1 cellular context compared by ENCODE assay signal in genomic region chr21:45972716-45973474, GRCh38.
TF ChIP-seq lines count a peak whose summit lies in the region.

No MANE protein-coding gene starts in this region.

TF ChIP-seq in HEK293, 187 proteins besides CTCF, POLR2A, EP300 and RAD21 (continued from another document):
- TF ChIP-seq PRDM10 (tag by site-specific recombination; IDR thresholded peaks at IDR 0.05) (peak; percentile 67), ZNF398 (tag by site-specific recombination; IDR thresholded peaks at IDR 0.05) (peak; percentile 25; the same call in 1 of the 2 replicates), ZIC2 (tag by site-specific recombination; IDR thresholded peaks at IDR 0.05) (peak; percentile 98), PATZ1 (tag by site-specific recombination; IDR thresholded peaks at IDR 0.05) (peak; percentile 49; the same call in 1 of the 2 replicates), ZBTB20 (tag by site-specific recombination; IDR thresholded peaks at IDR 0.05) (peak; percentile 80), GLIS1 (tag by site-specific recombination; IDR thresholded peaks at IDR 0.05) (peak; percentile 95), EGR2 (tag by site-specific recombination; IDR thresholded peaks at IDR 0.05; ENCODE audit: low read depth) (peak; percentile 71), ZSCAN30 (tag by site-specific recombination; IDR thresholded peaks at IDR 0.05) (peak; percentile 68; the same call in 1 of the 2 replicates), KLF1 (tag by site-specific recombination; IDR thresholded peaks at IDR 0.05) (peak; percentile 87), OSR2 (tag by site-specific recombination; IDR thresholded peaks at IDR 0.05) (no peak), IKZF3 (tag by site-specific recombination; IDR thresholded peaks at IDR 0.05) (peak; percentile 68), HIC1 (tag by site-specific recombination; IDR thresholded peaks at IDR 0.05) (peak; percentile 63; the same call in 1 of the 2 replicates), ZFHX2 (tag by site-specific recombination; conservative IDR thresholded peaks at IDR 0.05) (peak; percentile 75), GLIS2 (tag by site-specific recombination; IDR thresholded peaks at IDR 0.05) (peak; percentile 44; the same call in 1 of the 2 replicates), ZNF600 (tag by site-specific recombination; IDR thresholded peaks at IDR 0.05) (peak; percentile 77), ZNF423 (tag by site-specific recombination; IDR thresholded peaks at IDR 0.05) (peak; percentile 81), ZNF664 (tag by site-specific recombination; IDR thresholded peaks at IDR 0.05) (no peak), KLF10 (tag by site-specific recombination; IDR thresholded peaks at IDR 0.05) (peak; percentile 18; the same call in 1 of the 2 replicates), MZF1 (tag by site-specific recombination; IDR thresholded peaks at IDR 0.05; ENCODE audit: borderline replicate concordance) (no peak), ZNF639 (tag by site-specific recombination; IDR thresholded peaks at IDR 0.05) (no peak), ZNF692 (tag by site-specific recombination; IDR thresholded peaks at IDR 0.05) (peak; percentile 55), ZNF341 (tag by site-specific recombination; IDR thresholded peaks at IDR 0.05; ENCODE audit: low read depth) (peak; percentile 43), BCL11B (tag by site-specific recombination; IDR thresholded peaks at IDR 0.05; ENCODE audit: low read depth) (0 out of 2 replicates have a peak, but pooled peaks have one; percentile 9), ZBTB6 (tag by site-specific recombination; IDR thresholded peaks at IDR 0.05) (no peak), ELK4 (IDR thresholded peaks at IDR 0.05; ENCODE audit: borderline replicate concordance, low read depth, low read length) (no peak), ZBTB8A (tag by site-specific recombination; IDR thresholded peaks at IDR 0.05) (peak; percentile 93), ZNF214 (tag by site-specific recombination; IDR thresholded peaks at IDR 0.05; ENCODE audit: borderline replicate concordance) (no peak)
TF ChIP-seq in HEK293: peak in this region for 22.
